ENCODE assay signal across 8 cellular contexts in the genomic region with DNA sequence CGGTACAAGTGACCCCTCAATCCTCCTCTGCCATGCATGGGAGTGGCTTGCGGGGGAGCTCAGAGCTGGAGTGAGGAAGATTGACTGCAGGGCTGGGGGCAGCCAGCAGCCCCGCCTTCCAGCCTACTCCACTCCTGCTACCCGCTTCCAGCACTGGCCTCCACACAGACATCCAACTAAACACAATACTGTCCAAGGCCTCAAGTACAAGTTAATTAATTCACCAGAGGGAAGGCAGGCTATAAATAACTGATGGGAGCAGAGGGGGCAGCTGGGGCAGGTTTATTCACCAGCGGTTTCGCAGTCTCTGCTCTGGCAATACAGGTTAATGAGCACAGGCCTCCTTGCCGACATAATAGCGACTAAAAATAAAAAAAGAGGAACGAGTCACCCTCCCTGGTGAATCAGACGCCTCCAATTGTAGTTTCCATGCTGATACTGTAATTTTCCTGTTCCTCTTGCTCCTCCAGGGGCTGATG.
DNase-seq lines count a peak whose midpoint lies in the region; ATAC-seq lines count a peak whose summit lies in the region.

No MANE protein-coding gene starts in this region.

- H3K27me3 Mint-ChIP-seq in activated CD4-positive, alpha-beta memory T cell treated with anti-CD3 and anti-CD28 coated beads for 36 hours: peaks cover 20% of the 10 kb centered on the region

- H3K36me3 Mint-ChIP-seq in activated CD4-positive, alpha-beta memory T cell treated with anti-CD3 and anti-CD28 coated beads for 36 hours: no peaks in the 10 kb centered on the region

- ATAC-seq in GM21528 (IDR thresholded peaks at IDR 0.05; ENCODE audit: low FRiP score, unreplicated experiment): no peak
- no peak for ATAC-seq in HG03097 (IDR thresholded peaks at IDR 0.05; ENCODE audit: low FRiP score, unreplicated experiment)

- intact Hi-C loops in activated CD4-positive, alpha-beta memory T cell treated with anti-CD3 and anti-CD28 coated beads for 36 hours (cut with micrococcal nuclease): no loop called here

- POLR2A ChIA-PET in activated CD4-positive, alpha-beta memory T cell treated with anti-CD3 and anti-CD28 coated beads for 36 hours (lab: Charles Lee): no interaction called here

- no peak overlapping the region for H3K4me3 Mint-ChIP-seq in activated CD4-positive, alpha-beta memory T cell treated with anti-CD3 and anti-CD28 coated beads for 36 hours

- no peaks in the 10 kb centered on the region for H3K9me3 Mint-ChIP-seq in activated CD4-positive, alpha-beta memory T cell treated with anti-CD3 and anti-CD28 coated beads for 36 hours

- CTCF ChIA-PET in activated CD4-positive, alpha-beta memory T cell treated with anti-CD3 and anti-CD28 coated beads for 36 hours (lab: Charles Lee): interaction anchor here (0.8 to 1.3 kb wide), 2 partner anchors 203 to 561 kb away, joined by 3 read pairs; no protein-coding TSS in a partner anchor

- peaks cover 33% of the 10 kb centered on the region for H3K4me1 Mint-ChIP-seq in activated CD4-positive, alpha-beta memory T cell treated with anti-CD3 and anti-CD28 coated beads for 36 hours (ENCODE audit: low read depth)

- no peak overlapping the region for H3K27ac Mint-ChIP-seq in activated CD4-positive, alpha-beta memory T cell treated with anti-CD3 and anti-CD28 coated beads for 36 hours

- DNase-seq in KG1 (lab: John Stamatoyannopoulos, UW) (peak; percentile 49), NCI-H774 (lab: John Stamatoyannopoulos, UW) (peak; percentile 59), ecto neural progenitor cell (ENCODE audit: low spot score) (peak; percentile 66), retina (peak; percentile 80), SW 1271 (lab: John Stamatoyannopoulos, UW) (no peak)
- DNase-seq in activated CD4-positive, alpha-beta memory T cell treated with anti-CD3 and anti-CD28 coated beads for 36 hours: no peak

Comparison
In these comparisons a context has a peak if more than half of its experiments do, and no peak if none do; other contexts are left out.
1. DNase-seq: peak in KG1 (single experiment), NCI-H774 (single experiment), ecto neural progenitor cell (single experiment) and retina (single experiment); none in activated CD4-positive, alpha-beta memory T cell treated with anti-CD3 and anti-CD28 coated beads for 36 hours (single experiment) and SW 1271 (0 of 2).